11 cellular contexts compared by ENCODE assay signal in genomic region chr4:139692300-139693012, GRCh38. TPM values are rescaled to one million over a fixed set of nuclear protein-coding genes. Genes with fewer than 3 reads are reported as not detected.
A peak's percentile ranks its signal among the peaks of the same experiment; 100 is the strongest.
DNase-seq lines count a peak whose midpoint lies in the region; ATAC-seq, FAIRE-seq and TF ChIP-seq lines count a peak whose summit lies in the region.
"Had no signal": no experiment of that assay in that cellular context is flagged by ENCODE, and none has a peak within 500 bp of the region (broad histone marks: within the 10 kb centered on the region; RNA-seq: fewer than 3 reads in every experiment).

No MANE protein-coding gene starts in this region.

- DNase-seq in A549 (ENCODE audit: low read depth in 1 of 2, low spot score in 1 of 2) (peak in 1 of 2 experiments; percentile 11), Panc1 (ENCODE audit: low read depth, low spot score) (no peak), left ventricle myocardium inferior (no peak), inferior parietal cortex (ENCODE audit: extremely low spot score) (no peak), hippocampal formation (lab: John Stamatoyannopoulos, UW) (no peak)
- no peak for DNase-seq in stimulated activated CD8-positive, alpha-beta memory T cell treated with anti-CD3 and anti-CD28 coated beads, Interleukin-4, amount 100 ng/mL, for 48 hours
- DNase-seq: activated CD8-positive, alpha-beta memory T cell treated with anti-CD3 and anti-CD28 coated beads, Interleukin-2, amount 50 U/mL, for 48 hours; GOT3; NCI-H510A treated with DMSO at 0.1 percent for 48 hours had no signal

- TF ChIP-seq POLR2A in A549 (IDR thresholded peaks at IDR 0.05; ENCODE audit: low read length), result no peak

- TF ChIP-seq RAD21 in A549 (conservative IDR thresholded peaks at IDR 0.05 in 1 of 2, IDR thresholded peaks at IDR 0.05 in 1 of 2), result peak in 1 of 2 experiments; percentile 32; a peak in 1 of 5 replicates

- POLR2A ChIA-PET in A549 (lab: Yijun Ruan, JAX), result no interaction called here
- POLR2A ChIA-PET in Panc1 (lab: Charles Lee), result no interaction called here

- in situ Hi-C loops in Panc1 (cut with HindIII; ENCODE audit: low pct_unique_long_range_greater_than_20kb, low sequenced_read_pairs), result no loop called here

- CTCF ChIA-PET in A549 (lab: Yijun Ruan, JAX), result interaction anchor here (1.1 to 1.3 kb wide), 2 partner anchors 117 to 560 kb away, joined by 3 read pairs; no protein-coding TSS in a partner anchor
- CTCF ChIA-PET in Panc1 (lab: Charles Lee), result interaction anchor here (0.6 kb wide), 1 partner anchor 505 kb away, joined by 11 read pairs; no protein-coding TSS in a partner anchor

- FAIRE-seq in A549 (lab: Jason Lieb, UNC), result no peak

- no TSS peak for BruUV-seq in Panc1 (replicated peaks; lab: Mats Ljungman, UMichigan)

- H3K27ac ChIP-seq in A549, result no peak overlapping the region
- no peak overlapping the region for H3K27ac ChIP-seq in Panc1 (ENCODE audit: low read length)
- peak overlapping the region; percentile 48 for H3K27ac ChIP-seq in left ventricle myocardium inferior (replicated peaks)

- H3K4me2 ChIP-seq in A549, result no peak overlapping the region

- no peaks in the 10 kb centered on the region for H3K4me1 ChIP-seq in A549
- no peaks in the 10 kb centered on the region for H3K4me1 ChIP-seq in Panc1 (ENCODE audit: control insufficient read depth, insufficient read depth, low read length)
- H3K4me1 ChIP-seq in left ventricle myocardium inferior, result peaks cover 32% of the 10 kb centered on the region

- intact Hi-C loops in Panc1 (cut with micrococcal nuclease; ENCODE audit: unreplicated experiment) (no loop called here), left ventricle myocardium inferior (cut with micrococcal nuclease) (no loop called here)

- TF ChIP-seq EP300 in A549 (IDR thresholded peaks at IDR 0.05), result no peak

- H3K9me3 ChIP-seq in A549 (peaks cover 3% of the 10 kb centered on the region; the same call in 1 of the 3 replicates), Panc1 (ENCODE audit: control insufficient read depth, insufficient read depth, low read depth, low read length) (no peaks in the 10 kb centered on the region), left ventricle myocardium inferior (replicated peaks) (peaks cover 6% of the 10 kb centered on the region)

- H3K27me3 ChIP-seq in Panc1 (ENCODE audit: control insufficient read depth, insufficient read depth, low read length) (no peaks in the 10 kb centered on the region), left ventricle myocardium inferior (ENCODE audit: low read depth) (no peaks in the 10 kb centered on the region)

- peak; percentile 76 to 82; a peak in 4 of 6 replicates for ATAC-seq in A549
- peak; percentile 77 for ATAC-seq in GM18511 (IDR thresholded peaks at IDR 0.05; ENCODE audit: unreplicated experiment)
- no peak for ATAC-seq in Panc1
- no peak for ATAC-seq in GM21360 (IDR thresholded peaks at IDR 0.05; ENCODE audit: unreplicated experiment)

- H3K4me3 ChIP-seq in A549 (no peak overlapping the region), Panc1 (ENCODE audit: low read depth in 2 of 2, low read length in 2 of 2) (no peak overlapping the region), left ventricle myocardium inferior (no peak overlapping the region)

- TF ChIP-seq CTCF in A549 (IDR thresholded peaks at IDR 0.05), result no peak
- TF ChIP-seq CTCF in Panc1 (IDR thresholded peaks at IDR 0.05), result peak; percentile 32; the same call in 1 of the 2 replicates
- peak; percentile 57 for TF ChIP-seq CTCF in left ventricle myocardium inferior (IDR thresholded peaks at IDR 0.05; ENCODE audit: borderline replicate concordance)

- H3K36me3 ChIP-seq in Panc1 (ENCODE audit: control insufficient read depth, insufficient read depth, low read length), result no peaks in the 10 kb centered on the region
- H3K36me3 ChIP-seq in left ventricle myocardium inferior, result peaks cover 25% of the 10 kb centered on the region

- WGBS in A549 (ENCODE audit: missing lambda C conversion rate), result 51% methylated on average over 4 of the region's 4 CpGs

TF ChIP-seq in A549, 52 proteins besides CTCF, POLR2A, EP300 and RAD21:
- TF ChIP-seq SREBF2 (IDR thresholded peaks at IDR 0.05), result no peak

RNA-seq across cellular contexts. Expression of gene MGST2, which starts 26.8 kb away (rescaled TPM):
- polyA plus RNA-seq in A549 (2011; rRNA removed) (61.1 and 62.1 TPM in 2 replicates), A549 (2017; fragmentation: RNase III; extraction: RNeasy Plus Mini Kit Qiagen cat#74134 plus additional on column Dnase treatment) (44.0 to 45.7 TPM (median 45.0 TPM) in 3 replicates)
- 22.9 and 26.6 TPM in 2 replicates for polyA plus RNA-seq in A549 (2012; cell fraction: cytosol; rRNA removed)
- polyA plus RNA-seq in A549 (2012; cell fraction: nucleus; rRNA removed), result 12.1 and 21.3 TPM in 2 replicates
- polyA minus RNA-seq in A549 (2011; rRNA and poly(A)+ RNA removed), result 9.5 and 14.6 TPM in 2 replicates
- total RNA-seq in Panc1 (2021; ENCODE audit: unreplicated experiment) (17.4 TPM), left ventricle myocardium inferior (134 TPM)
- polyA plus RNA-seq in Panc1 (2012; ENCODE audit: insufficient read length), result 11.6 TPM

Comparison
In these comparisons a context has a peak if more than half of its experiments do, and no peak if none do; other contexts are left out.
1. ATAC-seq: peak in A549 (2 of 2) and GM18511 (single experiment); none in Panc1 (single experiment) and GM21360 (single experiment).